ENCODE assay signal across 1 cellular context in the genomic region with DNA sequence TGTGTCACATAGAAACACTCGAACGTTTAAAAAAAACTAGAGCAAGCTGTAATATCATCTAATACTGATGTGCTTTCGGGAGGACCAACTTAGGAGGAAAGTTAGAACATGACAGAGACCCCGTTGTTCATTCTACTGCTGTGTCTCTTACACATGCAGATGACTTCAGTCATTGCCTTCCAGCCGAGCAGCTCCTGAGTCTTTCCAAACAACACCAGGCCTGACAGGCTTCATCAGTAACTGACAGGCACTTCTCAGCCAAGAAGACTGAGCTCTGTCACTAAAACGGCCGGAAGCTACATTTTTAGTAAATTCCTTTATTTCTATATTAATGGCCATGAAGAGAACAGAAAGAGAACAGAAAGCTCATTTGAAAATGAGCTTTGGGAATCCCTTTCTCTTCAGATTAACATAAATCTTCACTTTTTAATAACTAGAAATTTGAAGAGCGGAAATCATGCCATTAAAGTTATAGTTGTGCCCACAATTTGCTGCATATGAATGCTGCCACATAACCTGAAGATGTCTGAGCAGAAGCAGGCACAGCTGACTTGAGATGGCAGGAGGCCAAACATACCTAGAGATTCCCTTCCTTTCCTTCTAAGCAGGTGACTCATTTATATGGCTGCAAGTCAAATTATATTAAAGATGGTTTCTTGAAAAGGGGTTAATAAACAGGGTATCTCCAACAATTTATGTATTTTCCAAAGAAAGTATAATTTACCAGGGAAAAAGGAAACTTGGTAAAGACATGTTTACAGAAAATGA.
TF ChIP-seq lines count a peak whose summit lies in the region.

No MANE protein-coding gene starts in this region.

TF ChIP-seq in SK-N-SH treated with all-trans-retinoic acid at 6 μM for 48 hours, 23 proteins besides CTCF, POLR2A, EP300 and RAD21 (continued from another document):
- no peak for TF ChIP-seq CSRNP3 (CRISPR knock-in tag; IDR thresholded peaks at IDR 0.05)
- no peak for TF ChIP-seq PATZ1 (CRISPR knock-in tag; IDR thresholded peaks at IDR 0.05; ENCODE audit: borderline replicate concordance)
- TF ChIP-seq CSDC2 (CRISPR knock-in tag; IDR thresholded peaks at IDR 0.05), result no peak
